In genomic region chr7:154871483-154871882, GRCh38 we compare ENCODE assay signal across 18 cellular contexts.
"Had no signal": no experiment of that assay in that cellular context is flagged by ENCODE, and none has a peak within 500 bp of the region (broad histone marks: within the 10 kb centered on the region; RNA-seq: fewer than 3 reads in every experiment).

No MANE protein-coding gene starts in this region.

- H3K4me3 Mint-ChIP-seq: activated CD8-positive, alpha-beta T cell treated with anti-CD3 and anti-CD28 coated beads for 36 hours; activated T-cell treated with anti-CD3 and anti-CD28 coated beads, Interleukin-2, amount 50 U/mL, for 72 hours; mesothelial cell of epicardium; T-cell had no signal

- FAIRE-seq: frontal cortex had no signal

- H3K9me3 ChIP-seq: ascending aorta, right atrium auricular region had no signal

- H3K36me3 Mint-ChIP-seq: mesothelial cell of epicardium, T-cell had no signal

- H3K27ac Mint-ChIP-seq: activated CD8-positive, alpha-beta T cell treated with anti-CD3 and anti-CD28 coated beads for 36 hours; activated T-cell treated with anti-CD3 and anti-CD28 coated beads, Interleukin-2, amount 50 U/mL, for 72 hours; mesothelial cell of epicardium; naive B cell; T-cell had no signal

- DNase-seq: activated CD4-positive, alpha-beta T cell treated with anti-CD3 and anti-CD28 coated beads for 4 hours; activated CD8-positive, alpha-beta memory T cell treated with anti-CD3 and anti-CD28 coated beads, Interleukin-2, amount 50 U/mL, for 4 hours; activated CD8-positive, alpha-beta T cell treated with anti-CD3 and anti-CD28 coated beads for 36 hours; activated gamma-delta T cell treated with Interleukin-2 at 50 U/mL for 16 hours; activated T-cell treated with anti-CD3 and anti-CD28 coated beads, Interleukin-2, amount 50 U/mL, for 72 hours; cortex of kidney; effector CD8-positive, alpha-beta T cell; naive B cell; stimulated activated CD4-positive, alpha-beta T cell treated with anti-CD3 and anti-CD28 coated beads, Interleukin-1b, Interleukin-23, amount 100 ng/mL, for 48 hours; stimulated activated naive CD4-positive, alpha-beta T cell; T-cell; trophoblast cell had no signal

- H3K36me3 ChIP-seq: ascending aorta, right atrium auricular region had no signal

- H3K4me1 ChIP-seq: ascending aorta, parathyroid adenoma, right atrium auricular region had no signal

- H2AFZ ChIP-seq: parathyroid adenoma had no signal

- H3K9me3 Mint-ChIP-seq: activated CD8-positive, alpha-beta T cell treated with anti-CD3 and anti-CD28 coated beads for 36 hours; mesothelial cell of epicardium; T-cell had no signal

- H3K79me2 ChIP-seq: parathyroid adenoma had no signal

- H3K4me1 Mint-ChIP-seq: mesothelial cell of epicardium had no signal

- H3K9ac ChIP-seq: parathyroid adenoma had no signal

- H3K4me3 ChIP-seq: ascending aorta, right atrium auricular region had no signal

- H3K27me3 ChIP-seq: ascending aorta, right atrium auricular region had no signal

- H3K27ac ChIP-seq: ascending aorta, parathyroid adenoma, right atrium auricular region, VCaP had no signal
